ENCODE assay signal across 3 cellular contexts in genomic region chr14:78154827-78155226, GRCh38.
TF ChIP-seq lines count a peak whose summit lies in the region.

No MANE protein-coding gene starts in this region.

TF ChIP-seq in SK-N-SH, 30 proteins besides CTCF, POLR2A, EP300 and RAD21:
- TF ChIP-seq SIN3A (IDR thresholded peaks at IDR 0.05; ENCODE audit: borderline replicate concordance, low read depth, low read length): no peak
- TF ChIP-seq MXI1 (IDR thresholded peaks at IDR 0.05; ENCODE audit: low read depth, low read length): no peak
- no peak for TF ChIP-seq GABPA (IDR thresholded peaks at IDR 0.05; ENCODE audit: low read depth)
- TF ChIP-seq USF2 (IDR thresholded peaks at IDR 0.05; ENCODE audit: borderline replicate concordance, low read depth, low read length): no peak
- TF ChIP-seq SMC3 (IDR thresholded peaks at IDR 0.05; ENCODE audit: low read depth, low read length): no peak
- no peak for TF ChIP-seq USF1 (IDR thresholded peaks at IDR 0.05; ENCODE audit: borderline replicate concordance, low read depth)
- TF ChIP-seq MEF2A (IDR thresholded peaks at IDR 0.05; ENCODE audit: borderline replicate concordance, low read depth): no peak
- TF ChIP-seq TCF12 (IDR thresholded peaks at IDR 0.05): no peak
- no peak for TF ChIP-seq ZBTB33 (IDR thresholded peaks at IDR 0.05; ENCODE audit: borderline replicate concordance, low read depth)
- no peak for TF ChIP-seq TEAD4 (IDR thresholded peaks at IDR 0.05; ENCODE audit: borderline replicate concordance, insufficient read depth)
- no peak for TF ChIP-seq GATA2 (CRISPR knock-in tag; IDR thresholded peaks at IDR 0.05)

TF ChIP-seq in SK-N-SH treated with all-trans-retinoic acid at 6 μM for 48 hours, 23 proteins besides CTCF, POLR2A, EP300 and RAD21:
- TF ChIP-seq POU6F1 (CRISPR knock-in tag; IDR thresholded peaks at IDR 0.05; ENCODE audit: borderline replicate concordance, low read depth): no peak
- no peak for TF ChIP-seq TCF4 (CRISPR knock-in tag; IDR thresholded peaks at IDR 0.05; ENCODE audit: borderline replicate concordance)
- no peak for TF ChIP-seq PATZ1 (CRISPR knock-in tag; IDR thresholded peaks at IDR 0.05; ENCODE audit: borderline replicate concordance)

TF ChIP-seq in H1, 55 proteins besides CTCF, POLR2A, EP300 and RAD21:
- no peak for TF ChIP-seq SIRT6 (IDR thresholded peaks at IDR 0.05; ENCODE audit: low read length)
- no peak for TF ChIP-seq POLR2AphosphoS5 (IDR thresholded peaks at IDR 0.05; ENCODE audit: low read depth, low read length)
- TF ChIP-seq PHF8 (conservative IDR thresholded peaks at IDR 0.05; ENCODE audit: low read depth, low read length): no peak
- no peak for TF ChIP-seq BACH1 (IDR thresholded peaks at IDR 0.05; ENCODE audit: low read length)
- TF ChIP-seq TCF12 (IDR thresholded peaks at IDR 0.05; ENCODE audit: low read depth, low read length): no peak
- no peak for TF ChIP-seq SRF (IDR thresholded peaks at IDR 0.05; ENCODE audit: low read depth, low read length)
- no peak for TF ChIP-seq NANOG (IDR thresholded peaks at IDR 0.05; ENCODE audit: insufficient read depth, low read depth, low read length, poor library complexity, severe bottlenecking)
- no peak for TF ChIP-seq ATF2 (IDR thresholded peaks at IDR 0.05; ENCODE audit: low read length)
- TF ChIP-seq YY1 (IDR thresholded peaks at IDR 0.05; ENCODE audit: low read depth, low read length): no peak
- no peak for TF ChIP-seq RFX5 (IDR thresholded peaks at IDR 0.05; ENCODE audit: borderline replicate concordance, low read depth, low read length)
- TF ChIP-seq JUN (IDR thresholded peaks at IDR 0.05; ENCODE audit: low read depth, low read length): no peak
